ENCODE assay signal across 6 cellular contexts in the genomic region with DNA sequence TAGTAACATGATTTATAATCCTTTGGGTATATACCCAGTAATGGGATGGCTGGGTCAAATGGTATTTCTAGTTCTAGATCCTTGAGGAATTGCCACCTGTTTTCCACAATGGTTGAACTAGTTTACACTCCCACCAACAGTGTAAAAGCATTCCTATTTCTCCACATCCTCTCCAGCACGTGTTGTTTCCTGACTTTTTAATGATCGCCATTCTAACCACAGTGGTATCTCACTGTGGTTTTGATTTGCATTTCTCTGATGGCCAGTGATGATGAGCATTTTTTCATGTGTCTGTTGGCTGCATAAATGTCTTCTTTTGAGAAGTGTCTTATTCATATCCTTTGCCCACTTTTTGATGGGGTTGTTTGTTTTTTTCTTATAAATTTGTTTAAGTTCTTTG.
DNase-seq lines count a peak whose midpoint lies in the region; FAIRE-seq and TF ChIP-seq lines count a peak whose summit lies in the region.
"Not testable (repeated sequence)": the region's sequence is repeated elsewhere in the genome, so short reads cannot be mapped to it uniquely, and the experiment has no call there.

No MANE protein-coding gene starts in this region.

- not testable (repeated sequence) for H3K4me3 ChIP-seq in astrocyte (ENCODE audit: insufficient read depth, low read depth, low read length)

- not testable (repeated sequence) for FAIRE-seq in astrocyte (lab: Jason Lieb, UNC)

- not testable (repeated sequence) for H3K36me3 ChIP-seq in astrocyte (ENCODE audit: insufficient read depth, low read length)

- H3K9me3 Mint-ChIP-seq in astrocyte (ENCODE audit: unreplicated experiment): not testable (repeated sequence)

- not testable (repeated sequence) for H4K20me1 ChIP-seq in astrocyte (ENCODE audit: insufficient read depth, low read length)

- peaks cover 12% of the 10 kb centered on the region for H3K4me1 Mint-ChIP-seq in astrocyte (ENCODE audit: low read depth, unreplicated experiment)

- not testable (repeated sequence) for H3K27me3 ChIP-seq in astrocyte (ENCODE audit: insufficient read depth, low read length)

- not testable (repeated sequence) for TF ChIP-seq CTCF in astrocyte (IDR thresholded peaks at IDR 0.05; ENCODE audit: insufficient read depth, low read depth, low read length)

- H3K36me3 Mint-ChIP-seq in astrocyte (ENCODE audit: low read depth, unreplicated experiment): not testable (repeated sequence)

- not testable (repeated sequence) for H3K9me3 ChIP-seq in astrocyte (ENCODE audit: insufficient read depth, low read depth, low read length)

- not testable (repeated sequence) for H3K27ac Mint-ChIP-seq in astrocyte (ENCODE audit: unreplicated experiment)

- not testable (repeated sequence) for H3K4me3 Mint-ChIP-seq in astrocyte (ENCODE audit: unreplicated experiment)

- H3K79me2 ChIP-seq in astrocyte (ENCODE audit: insufficient read depth, low read length): not testable (repeated sequence)

- not testable (repeated sequence) for H2AFZ ChIP-seq in astrocyte (ENCODE audit: low read depth, low read length)

- H3K27me3 Mint-ChIP-seq in astrocyte (ENCODE audit: low read depth, unreplicated experiment): not testable (repeated sequence)

- H3K4me1 ChIP-seq in astrocyte (ENCODE audit: insufficient read depth, low read length): not testable (repeated sequence)

- H3K9ac ChIP-seq in astrocyte (ENCODE audit: low read length): not testable (repeated sequence)

- DNase-seq in EH (ENCODE audit: low read depth) (peak; percentile 75), HT1080 (ENCODE audit: low read depth) (peak; percentile 56), NCI-H526 (lab: John Stamatoyannopoulos, UW) (peak; percentile 44 to 72), RPMI7951 (ENCODE audit: low read depth) (peak; percentile 45), astrocyte (ENCODE audit: low read depth) (peak; percentile 28), myocyte (ENCODE audit: low read depth) (peak; percentile 74)

- H3K4me2 ChIP-seq in astrocyte (ENCODE audit: low read length): not testable (repeated sequence)

- H3K27ac ChIP-seq in astrocyte (ENCODE audit: low read depth, low read length): not testable (repeated sequence)
